Comparison of ENCODE assay signal across 1 cellular context in the genomic region with DNA sequence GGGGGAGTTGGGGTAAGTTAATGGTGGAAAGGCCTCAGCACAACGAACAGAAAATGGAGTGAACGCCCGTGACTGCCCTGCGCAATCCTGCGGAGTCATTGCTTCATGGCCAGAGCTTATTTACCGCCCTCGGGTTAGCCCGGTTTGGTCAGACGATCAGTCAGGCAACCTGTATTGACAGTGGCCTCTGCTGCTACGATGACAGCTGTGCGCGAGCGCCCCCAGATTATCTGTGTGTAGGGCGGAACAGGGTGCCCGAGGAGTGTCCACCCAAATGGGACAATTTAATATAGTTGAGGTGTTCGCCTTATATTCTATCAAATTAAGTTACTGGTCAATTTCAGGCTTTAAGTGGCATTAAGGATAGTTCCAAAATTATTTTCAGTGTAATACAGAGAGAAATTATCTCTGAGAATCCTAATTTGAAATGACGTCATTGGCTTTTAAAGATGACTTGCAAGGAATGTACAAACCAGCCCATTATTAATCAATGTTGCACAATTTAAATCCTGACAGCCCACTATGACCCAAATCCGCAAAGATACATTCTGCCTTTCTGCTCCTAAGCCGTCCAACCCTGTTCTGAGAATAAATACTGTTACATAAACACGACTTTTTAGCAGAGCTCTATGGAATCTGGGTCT.
TF ChIP-seq lines count a peak whose summit lies in the region.

No MANE protein-coding gene starts in this region.

TF ChIP-seq in K562, 482 proteins besides CTCF, POLR2A, EP300 and RAD21 (continued from another document and continues in another):
- TF ChIP-seq ZBTB33 (CRISPR knock-in tag; IDR thresholded peaks at IDR 0.05) (no peak), XRCC5 (IDR thresholded peaks at IDR 0.05; ENCODE audit: low read depth, low read length) (no peak), RNF2 (IDR thresholded peaks at IDR 0.05) (no peak), PHB2 (IDR thresholded peaks at IDR 0.05; ENCODE audit: low read depth) (no peak), MEF2A (IDR thresholded peaks at IDR 0.05; ENCODE audit: control insufficient read depth, low read depth, low read length) (no peak), ZNF431 (CRISPR knock-in tag; IDR thresholded peaks at IDR 0.05) (no peak), SREBF2 (CRISPR knock-in tag; IDR thresholded peaks at IDR 0.05) (no peak), EGR1 (conservative IDR thresholded peaks at IDR 0.05) (peak; percentile 66), MYC (IDR thresholded peaks at IDR 0.05; ENCODE audit: low read depth, low read length) (peak; percentile 9; the same call in 1 of the 2 replicates), MYC (CRISPR knock-in tag; IDR thresholded peaks at IDR 0.05; ENCODE audit: borderline replicate concordance, low read depth) (no peak), FOXK1 (CRISPR knock-in tag; IDR thresholded peaks at IDR 0.05; ENCODE audit: borderline replicate concordance) (0 out of 2 replicates have a peak, but pooled peaks have one; percentile 79), GTF2A2 (tag; IDR thresholded peaks at IDR 0.05) (no peak), MEIS2 (IDR thresholded peaks at IDR 0.05; ENCODE audit: partially characterized antibody) (peak; percentile 71), ARID1B (IDR thresholded peaks at IDR 0.05) (peak; percentile 15; the same call in 1 of the 2 replicates), ZNF263 (CRISPR knock-in tag; IDR thresholded peaks at IDR 0.05; ENCODE audit: borderline replicate concordance) (no peak), CBX5 (IDR thresholded peaks at IDR 0.05; ENCODE audit: borderline replicate concordance, low read depth) (no peak), HEY1 (CRISPR knock-in tag; IDR thresholded peaks at IDR 0.05; ENCODE audit: borderline replicate concordance) (no peak), ZNF639 (CRISPR knock-in tag; conservative IDR thresholded peaks at IDR 0.05 in 1 of 2, IDR thresholded peaks at IDR 0.05 in 1 of 2) (no peak), TCF3 (CRISPR knock-in tag; IDR thresholded peaks at IDR 0.05) (no peak), ATF7 (IDR thresholded peaks at IDR 0.05) (peak; percentile 98), MECOM (CRISPR knock-in tag; IDR thresholded peaks at IDR 0.05) (no peak), KLF6 (CRISPR knock-in tag; IDR thresholded peaks at IDR 0.05; ENCODE audit: borderline replicate concordance) (no peak), KHSRP (IDR thresholded peaks at IDR 0.05) (no peak), KLF13 (tag; IDR thresholded peaks at IDR 0.05; ENCODE audit: borderline replicate concordance, low read depth) (no peak), USF2 (CRISPR knock-in tag; IDR thresholded peaks at IDR 0.05) (no peak), MAFK (IDR thresholded peaks at IDR 0.05; ENCODE audit: low read length) (no peak), BRF1 (IDR thresholded peaks at IDR 0.05; ENCODE audit: borderline replicate concordance, extremely low read depth, insufficient read length) (no peak), ZBTB17 (CRISPR knock-in tag; IDR thresholded peaks at IDR 0.05) (no peak), PHB (CRISPR knock-in tag; IDR thresholded peaks at IDR 0.05) (no peak), NR0B1 (IDR thresholded peaks at IDR 0.05; ENCODE audit: partially characterized antibody) (no peak), PRPF4 (IDR thresholded peaks at IDR 0.05; ENCODE audit: insufficient read depth, low read depth, low read length, poor library complexity, severe bottlenecking) (no peak), OTX1 (CRISPR knock-in tag; IDR thresholded peaks at IDR 0.05) (no peak), SMARCE1 (IDR thresholded peaks at IDR 0.05) (no peak), HCFC1 (IDR thresholded peaks at IDR 0.05; ENCODE audit: low read depth, low read length) (no peak), EP400 (IDR thresholded peaks at IDR 0.05) (no peak; the same call in 1 of the 2 replicates), RHOXF2B (CRISPR knock-in tag; conservative IDR thresholded peaks at IDR 0.05) (no peak), RBM14 (IDR thresholded peaks at IDR 0.05; ENCODE audit: borderline replicate concordance, insufficient read depth, low read depth, low read length) (no peak), KLF1 (tag; IDR thresholded peaks at IDR 0.05) (no peak), TARDBP (IDR thresholded peaks at IDR 0.05) (no peak), GATA2 (CRISPR knock-in tag; IDR thresholded peaks at IDR 0.05) (no peak), HDAC2 (IDR thresholded peaks at IDR 0.05) (no peak), ZNF140 (CRISPR knock-in tag; IDR thresholded peaks at IDR 0.05) (no peak), RBM25 (IDR thresholded peaks at IDR 0.05; ENCODE audit: low read depth, low read length, severe bottlenecking) (no peak)
- TF ChIP-seq, protein P1, sequence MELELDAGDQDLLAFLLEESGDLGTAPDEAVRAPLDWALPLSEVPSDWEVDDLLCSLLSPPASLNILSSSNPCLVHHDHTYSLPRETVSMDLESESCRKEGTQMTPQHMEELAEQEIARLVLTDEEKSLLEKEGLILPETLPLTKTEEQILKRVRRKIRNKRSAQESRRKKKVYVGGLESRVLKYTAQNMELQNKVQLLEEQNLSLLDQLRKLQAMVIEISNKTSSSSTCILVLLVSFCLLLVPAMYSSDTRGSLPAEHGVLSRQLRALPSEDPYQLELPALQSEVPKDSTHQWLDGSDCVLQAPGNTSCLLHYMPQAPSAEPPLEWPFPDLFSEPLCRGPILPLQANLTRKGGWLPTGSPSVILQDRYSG (tag; conservative IDR thresholded peaks at IDR 0.05; ENCODE audit: low read depth): no peak
- TF ChIP-seq, protein P2, sequence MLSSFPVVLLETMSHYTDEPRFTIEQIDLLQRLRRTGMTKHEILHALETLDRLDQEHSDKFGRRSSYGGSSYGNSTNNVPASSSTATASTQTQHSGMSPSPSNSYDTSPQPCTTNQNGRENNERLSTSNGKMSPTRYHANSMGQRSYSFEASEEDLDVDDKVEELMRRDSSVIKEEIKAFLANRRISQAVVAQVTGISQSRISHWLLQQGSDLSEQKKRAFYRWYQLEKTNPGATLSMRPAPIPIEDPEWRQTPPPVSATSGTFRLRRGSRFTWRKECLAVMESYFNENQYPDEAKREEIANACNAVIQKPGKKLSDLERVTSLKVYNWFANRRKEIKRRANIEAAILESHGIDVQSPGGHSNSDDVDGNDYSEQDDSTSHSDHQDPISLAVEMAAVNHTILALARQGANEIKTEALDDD (IDR thresholded peaks at IDR 0.05): no peak
- TF ChIP-seq, protein P3, sequence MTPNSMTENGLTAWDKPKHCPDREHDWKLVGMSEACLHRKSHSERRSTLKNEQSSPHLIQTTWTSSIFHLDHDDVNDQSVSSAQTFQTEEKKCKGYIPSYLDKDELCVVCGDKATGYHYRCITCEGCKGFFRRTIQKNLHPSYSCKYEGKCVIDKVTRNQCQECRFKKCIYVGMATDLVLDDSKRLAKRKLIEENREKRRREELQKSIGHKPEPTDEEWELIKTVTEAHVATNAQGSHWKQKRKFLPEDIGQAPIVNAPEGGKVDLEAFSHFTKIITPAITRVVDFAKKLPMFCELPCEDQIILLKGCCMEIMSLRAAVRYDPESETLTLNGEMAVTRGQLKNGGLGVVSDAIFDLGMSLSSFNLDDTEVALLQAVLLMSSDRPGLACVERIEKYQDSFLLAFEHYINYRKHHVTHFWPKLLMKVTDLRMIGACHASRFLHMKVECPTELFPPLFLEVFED (CRISPR knock-in tag; conservative IDR thresholded peaks at IDR 0.05): 0 out of 2 replicates have a peak, but pooled peaks have one; percentile 40
- TF ChIP-seq, protein P4, sequence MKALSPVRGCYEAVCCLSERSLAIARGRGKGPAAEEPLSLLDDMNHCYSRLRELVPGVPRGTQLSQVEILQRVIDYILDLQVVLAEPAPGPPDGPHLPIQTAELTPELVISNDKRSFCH (CRISPR knock-in tag; IDR thresholded peaks at IDR 0.05): no peak
- TF ChIP-seq, protein P4 (tag; IDR thresholded peaks at IDR 0.05): no peak
- TF ChIP-seq, protein P5, sequence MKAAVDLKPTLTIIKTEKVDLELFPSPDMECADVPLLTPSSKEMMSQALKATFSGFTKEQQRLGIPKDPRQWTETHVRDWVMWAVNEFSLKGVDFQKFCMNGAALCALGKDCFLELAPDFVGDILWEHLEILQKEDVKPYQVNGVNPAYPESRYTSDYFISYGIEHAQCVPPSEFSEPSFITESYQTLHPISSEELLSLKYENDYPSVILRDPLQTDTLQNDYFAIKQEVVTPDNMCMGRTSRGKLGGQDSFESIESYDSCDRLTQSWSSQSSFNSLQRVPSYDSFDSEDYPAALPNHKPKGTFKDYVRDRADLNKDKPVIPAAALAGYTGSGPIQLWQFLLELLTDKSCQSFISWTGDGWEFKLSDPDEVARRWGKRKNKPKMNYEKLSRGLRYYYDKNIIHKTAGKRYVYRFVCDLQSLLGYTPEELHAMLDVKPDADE (conservative IDR thresholded peaks at IDR 0.05; ENCODE audit: control insufficient read depth, low read depth, low read length): no peak; the same call in 1 of the 2 replicates
- TF ChIP-seq, protein P6, sequence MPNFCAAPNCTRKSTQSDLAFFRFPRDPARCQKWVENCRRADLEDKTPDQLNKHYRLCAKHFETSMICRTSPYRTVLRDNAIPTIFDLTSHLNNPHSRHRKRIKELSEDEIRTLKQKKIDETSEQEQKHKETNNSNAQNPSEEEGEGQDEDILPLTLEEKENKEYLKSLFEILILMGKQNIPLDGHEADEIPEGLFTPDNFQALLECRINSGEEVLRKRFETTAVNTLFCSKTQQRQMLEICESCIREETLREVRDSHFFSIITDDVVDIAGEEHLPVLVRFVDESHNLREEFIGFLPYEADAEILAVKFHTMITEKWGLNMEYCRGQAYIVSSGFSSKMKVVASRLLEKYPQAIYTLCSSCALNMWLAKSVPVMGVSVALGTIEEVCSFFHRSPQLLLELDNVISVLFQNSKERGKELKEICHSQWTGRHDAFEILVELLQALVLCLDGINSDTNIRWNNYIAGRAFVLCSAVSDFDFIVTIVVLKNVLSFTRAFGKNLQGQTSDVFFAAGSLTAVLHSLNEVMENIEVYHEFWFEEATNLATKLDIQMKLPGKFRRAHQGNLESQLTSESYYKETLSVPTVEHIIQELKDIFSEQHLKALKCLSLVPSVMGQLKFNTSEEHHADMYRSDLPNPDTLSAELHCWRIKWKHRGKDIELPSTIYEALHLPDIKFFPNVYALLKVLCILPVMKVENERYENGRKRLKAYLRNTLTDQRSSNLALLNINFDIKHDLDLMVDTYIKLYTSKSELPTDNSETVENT (CRISPR knock-in tag; IDR thresholded peaks at IDR 0.05): no peak
- TF ChIP-seq, protein P7, sequence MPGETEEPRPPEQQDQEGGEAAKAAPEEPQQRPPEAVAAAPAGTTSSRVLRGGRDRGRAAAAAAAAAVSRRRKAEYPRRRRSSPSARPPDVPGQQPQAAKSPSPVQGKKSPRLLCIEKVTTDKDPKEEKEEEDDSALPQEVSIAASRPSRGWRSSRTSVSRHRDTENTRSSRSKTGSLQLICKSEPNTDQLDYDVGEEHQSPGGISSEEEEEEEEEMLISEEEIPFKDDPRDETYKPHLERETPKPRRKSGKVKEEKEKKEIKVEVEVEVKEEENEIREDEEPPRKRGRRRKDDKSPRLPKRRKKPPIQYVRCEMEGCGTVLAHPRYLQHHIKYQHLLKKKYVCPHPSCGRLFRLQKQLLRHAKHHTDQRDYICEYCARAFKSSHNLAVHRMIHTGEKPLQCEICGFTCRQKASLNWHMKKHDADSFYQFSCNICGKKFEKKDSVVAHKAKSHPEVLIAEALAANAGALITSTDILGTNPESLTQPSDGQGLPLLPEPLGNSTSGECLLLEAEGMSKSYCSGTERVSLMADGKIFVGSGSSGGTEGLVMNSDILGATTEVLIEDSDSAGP (CRISPR knock-in tag; IDR thresholded peaks at IDR 0.05): no peak
- TF ChIP-seq, protein P8, sequence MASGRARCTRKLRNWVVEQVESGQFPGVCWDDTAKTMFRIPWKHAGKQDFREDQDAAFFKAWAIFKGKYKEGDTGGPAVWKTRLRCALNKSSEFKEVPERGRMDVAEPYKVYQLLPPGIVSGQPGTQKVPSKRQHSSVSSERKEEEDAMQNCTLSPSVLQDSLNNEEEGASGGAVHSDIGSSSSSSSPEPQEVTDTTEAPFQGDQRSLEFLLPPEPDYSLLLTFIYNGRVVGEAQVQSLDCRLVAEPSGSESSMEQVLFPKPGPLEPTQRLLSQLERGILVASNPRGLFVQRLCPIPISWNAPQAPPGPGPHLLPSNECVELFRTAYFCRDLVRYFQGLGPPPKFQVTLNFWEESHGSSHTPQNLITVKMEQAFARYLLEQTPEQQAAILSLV (tag; IDR thresholded peaks at IDR 0.05): 0 out of 2 replicates have a peak, but pooled peaks have one; percentile 16
